In genomic region chr7:40888499-40888898, GRCh38 we compare ENCODE assay signal across 16 cellular contexts.
DNase-seq lines count a peak whose midpoint lies in the region; ATAC-seq and TF ChIP-seq lines count a peak whose summit lies in the region.
"Had no signal": no experiment of that assay in that cellular context is flagged by ENCODE, and none has a peak within 500 bp of the region (broad histone marks: within the 10 kb centered on the region; RNA-seq: fewer than 3 reads in every experiment).

No MANE protein-coding gene starts in this region.

- H3K27ac ChIP-seq in ascending aorta: peak overlapping the region; percentile 33 to 46
- H3K27ac ChIP-seq: GM23248, HL-60 had no signal

- TF ChIP-seq CTCF in ascending aorta (IDR thresholded peaks at IDR 0.05): no peak
- no peak for TF ChIP-seq CTCF in foreskin fibroblast (IDR thresholded peaks at IDR 0.05; ENCODE audit: low read depth, low read length)

- H3K27me3 ChIP-seq in ascending aorta: no peaks in the 10 kb centered on the region
- H3K27me3 ChIP-seq: BE2C had no signal

- no peaks in the 10 kb centered on the region for H3K9me3 ChIP-seq in ascending aorta
- H3K9me3 ChIP-seq: BE2C, HAP-1 had no signal

- H3K4me1 ChIP-seq in ascending aorta: no peaks in the 10 kb centered on the region
- H3K4me1 ChIP-seq: BE2C, HAP-1 had no signal

- no peaks in the 10 kb centered on the region for H3K36me3 ChIP-seq in ascending aorta
- H3K36me3 ChIP-seq: BE2C, HAP-1 had no signal

- ATAC-seq in left colon (peak; percentile 97), sciatic nerve (peak; percentile 6), HG02588 (IDR thresholded peaks at IDR 0.05; ENCODE audit: unreplicated experiment) (no peak)

- no peak for DNase-seq in ascending aorta (ENCODE audit: low spot score in 2 of 2)
- peak; percentile 24 to 58 for DNase-seq in left colon
- DNase-seq in sciatic nerve (ENCODE audit: low spot score): no peak
- DNase-seq in DMS153 treated with DMSO at 0.1 percent for 48 hours (lab: John Stamatoyannopoulos, UW; ENCODE audit: unreplicated experiment): no peak
- no peak for DNase-seq in foreskin fibroblast
- DNase-seq: ACHN; BE2C; C1 segment of cervical spinal cord; CD4-positive, CD25-positive, alpha-beta regulatory T cell; CD8-positive, alpha-beta memory T cell; COR-L47; DMS 273 treated with DMSO at 0.1 percent for 48 hours; GM23248 had no signal

- intact Hi-C loops in ascending aorta (cut with DNase I): no loop called here
- intact Hi-C loops in left colon (cut with DNase I, micrococcal nuclease): no loop called here
- intact Hi-C loops in sciatic nerve (cut with DNase I): loop anchor here (5.0 kb wide), 1 partner anchor 401 kb away; no protein-coding TSS in a partner anchor

- H3K4me3 ChIP-seq in ascending aorta (no peak overlapping the region), foreskin fibroblast (ENCODE audit: low read depth in 1 of 2, low read length in 2 of 2) (no peak overlapping the region)
- H3K4me3 ChIP-seq: GM23248, HAP-1 had no signal

Comparison
In these comparisons a context has a peak if more than half of its experiments do, and no peak if none do; other contexts are left out.
1. DNase-seq: peak in left colon (2 of 2); none in ascending aorta (0 of 2), sciatic nerve (single experiment), DMS153 treated with DMSO at 0.1 percent for 48 hours (single experiment) and foreskin fibroblast (0 of 2).